In genomic region chr12:1093166-1093751, GRCh38 we compare ENCODE assay signal across 8 cellular contexts.
DNase-seq lines count a peak whose midpoint lies in the region; ATAC-seq and TF ChIP-seq lines count a peak whose summit lies in the region.

No MANE protein-coding gene starts in this region.

- H3K36me3 ChIP-seq in cardiac muscle cell (no peaks in the 10 kb centered on the region), MM.1S (replicated peaks; ENCODE audit: insufficient read depth, low read length) (no peaks in the 10 kb centered on the region), RWPE2 (ENCODE audit: low read depth) (no peaks in the 10 kb centered on the region), mesenchymal stem cell (ENCODE audit: control insufficient read depth in 1 of 2, insufficient read depth in 2 of 2, low read depth in 1 of 2, low read length in 2 of 2) (no peaks in the 10 kb centered on the region)

- H3K27me3 ChIP-seq in cardiac muscle cell (no peaks in the 10 kb centered on the region), MM.1S (replicated peaks; ENCODE audit: insufficient read depth, low read length) (no peaks in the 10 kb centered on the region), RWPE2 (ENCODE audit: insufficient read depth, poor library complexity, severe bottlenecking) (no peaks in the 10 kb centered on the region), mesenchymal stem cell (ENCODE audit: control insufficient read depth in 1 of 2, insufficient read depth in 1 of 2, low read length in 2 of 2) (no peaks in the 10 kb centered on the region)

- peaks cover 18% of the 10 kb centered on the region for H3K79me1 ChIP-seq in mesenchymal stem cell (replicated peaks; ENCODE audit: low read length, poor library complexity, severe bottlenecking)

- H3K4me1 ChIP-seq in cardiac muscle cell (ENCODE audit: low read depth) (peaks cover 5% of the 10 kb centered on the region), MM.1S (ENCODE audit: low read length) (peaks cover 4% of the 10 kb centered on the region), RWPE2 (ENCODE audit: insufficient read depth, poor library complexity, severe bottlenecking) (no peaks in the 10 kb centered on the region), mesenchymal stem cell (ENCODE audit: control insufficient read depth, insufficient read depth, low read depth, low read length) (peaks cover 1% of the 10 kb centered on the region)

- no peak overlapping the region for H2BK5ac ChIP-seq in mesenchymal stem cell (ENCODE audit: low read depth, low read length, poor library complexity, severe bottlenecking)

- no peak overlapping the region for H4K91ac ChIP-seq in mesenchymal stem cell (ENCODE audit: low read length)

- no peak overlapping the region for H3K18ac ChIP-seq in mesenchymal stem cell (ENCODE audit: low read depth in 1 of 2, low read length in 2 of 2)

- peaks cover 65% of the 10 kb centered on the region for H3K79me2 ChIP-seq in MM.1S (ENCODE audit: low read length)

- H3K27ac ChIP-seq in cardiac muscle cell, result no peak overlapping the region
- H3K27ac ChIP-seq in MM.1S (ENCODE audit: low read length), result no peak overlapping the region
- H3K27ac ChIP-seq in RWPE2 (ENCODE audit: poor library complexity, severe bottlenecking), result no peak overlapping the region
- no peak overlapping the region for H3K27ac ChIP-seq in mesenchymal stem cell (ENCODE audit: low read length, poor library complexity, severe bottlenecking)

- intact Hi-C loops in cardiac septum (cut with DNase I), result loop anchor here (5.0 to 10.0 kb wide), 3 partner anchors 108 to 278 kb away; no protein-coding TSS in a partner anchor

- H3K4ac ChIP-seq in mesenchymal stem cell (ENCODE audit: low read depth in 1 of 2, low read length in 2 of 2), result no peak overlapping the region

- peaks cover 12% of the 10 kb centered on the region for H4K20me1 ChIP-seq in MM.1S (ENCODE audit: insufficient read depth, low read length)

- H2BK120ac ChIP-seq in mesenchymal stem cell (ENCODE audit: low read depth, low read length), result no peak overlapping the region

- WGBS in mesenchymal stem cell, result 54% methylated on average over 4 of the region's 6 CpGs

- peak; percentile 83 for ATAC-seq in RWPE2 (ENCODE audit: low read depth)
- ATAC-seq in HG03457 (IDR thresholded peaks at IDR 0.05; ENCODE audit: unreplicated experiment), result no peak

- no peak overlapping the region for H2BK12ac ChIP-seq in mesenchymal stem cell (ENCODE audit: low read length in 2 of 2)

- DNase-seq in cardiac muscle cell (ENCODE audit: low read depth in 1 of 2, low spot score in 1 of 2) (peak; percentile 67 to 77), cardiac septum (ENCODE audit: low spot score) (no peak), MM.1S (peak; percentile 64), RWPE2 (ENCODE audit: low spot score) (no peak), dedifferentiated amniotic fluid mesenchymal stem cell (ENCODE audit: extremely low spot score) (peak; percentile 79), mesenchymal stem cell (peak; percentile 72), ecto neural progenitor cell (ENCODE audit: low spot score) (no peak)

- H2BK15ac ChIP-seq in mesenchymal stem cell (ENCODE audit: low read depth, poor library complexity, severe bottlenecking), result no peak overlapping the region

- peaks cover 9% of the 10 kb centered on the region; the same call in 1 of the 2 replicates for H3F3A ChIP-seq in MM.1S (ENCODE audit: insufficient read depth, low read length)

- TF ChIP-seq CTCF in cardiac muscle cell (IDR thresholded peaks at IDR 0.05; ENCODE audit: low read depth, low read length), result peak; percentile 82
- TF ChIP-seq CTCF in MM.1S (IDR thresholded peaks at IDR 0.05; ENCODE audit: low read length), result peak; percentile 72
- peak; percentile 99 for TF ChIP-seq CTCF in RWPE2 (IDR thresholded peaks at IDR 0.05; ENCODE audit: poor library complexity, severe bottlenecking)

- H3K9me3 ChIP-seq in cardiac muscle cell (ENCODE audit: low read depth) (no peaks in the 10 kb centered on the region), MM.1S (replicated peaks; ENCODE audit: insufficient read depth, low read length) (no peaks in the 10 kb centered on the region), RWPE2 (ENCODE audit: severe bottlenecking) (no peaks in the 10 kb centered on the region), mesenchymal stem cell (ENCODE audit: control insufficient read depth, low read length) (no peaks in the 10 kb centered on the region)

- H3K4me3 ChIP-seq in cardiac muscle cell, result no peak overlapping the region
- H3K4me3 ChIP-seq in MM.1S (ENCODE audit: low read length), result no peak overlapping the region
- H3K4me3 ChIP-seq in RWPE2 (ENCODE audit: severe bottlenecking), result no peak overlapping the region
- no peak overlapping the region for H3K4me3 ChIP-seq in mesenchymal stem cell (ENCODE audit: insufficient read depth in 1 of 2, low read depth in 1 of 2, low read length in 2 of 2)

- no peak overlapping the region for H3K14ac ChIP-seq in mesenchymal stem cell (ENCODE audit: low read length in 2 of 2)

- no peak overlapping the region for H3K4me2 ChIP-seq in MM.1S (ENCODE audit: low read depth, low read length)
- H3K4me2 ChIP-seq in mesenchymal stem cell (ENCODE audit: low read length, poor library complexity, severe bottlenecking), result no peak overlapping the region

- H2AFZ ChIP-seq in MM.1S (ENCODE audit: low read length) (no peak overlapping the region), mesenchymal stem cell (ENCODE audit: low read depth, low read length) (no peak overlapping the region)

- H4K8ac ChIP-seq in mesenchymal stem cell (ENCODE audit: low read length), result no peak overlapping the region

- H2AK5ac ChIP-seq in mesenchymal stem cell (ENCODE audit: low read length, severe bottlenecking), result no peak overlapping the region

- no peaks in the 10 kb centered on the region for H3K9me2 ChIP-seq in MM.1S (replicated peaks; ENCODE audit: insufficient read depth, low read length)

- H3K23ac ChIP-seq in mesenchymal stem cell (ENCODE audit: low read length in 2 of 2), result no peak overlapping the region

- no peak overlapping the region for H3K9ac ChIP-seq in MM.1S (ENCODE audit: low read length)
- H3K9ac ChIP-seq in mesenchymal stem cell (ENCODE audit: low read length), result no peak overlapping the region

Comparison
In these comparisons a context has a peak if more than half of its experiments do, and no peak if none do; other contexts are left out.
1. DNase-seq: peak in cardiac muscle cell (2 of 2), MM.1S (single experiment), dedifferentiated amniotic fluid mesenchymal stem cell (single experiment) and mesenchymal stem cell (single experiment); none in cardiac septum (single experiment), RWPE2 (single experiment) and ecto neural progenitor cell (single experiment).
2. Peak in every context shown above with its lines, with median percentiles within 50 percentile points of each other: CTCF ChIP-seq.